In the genomic region with DNA sequence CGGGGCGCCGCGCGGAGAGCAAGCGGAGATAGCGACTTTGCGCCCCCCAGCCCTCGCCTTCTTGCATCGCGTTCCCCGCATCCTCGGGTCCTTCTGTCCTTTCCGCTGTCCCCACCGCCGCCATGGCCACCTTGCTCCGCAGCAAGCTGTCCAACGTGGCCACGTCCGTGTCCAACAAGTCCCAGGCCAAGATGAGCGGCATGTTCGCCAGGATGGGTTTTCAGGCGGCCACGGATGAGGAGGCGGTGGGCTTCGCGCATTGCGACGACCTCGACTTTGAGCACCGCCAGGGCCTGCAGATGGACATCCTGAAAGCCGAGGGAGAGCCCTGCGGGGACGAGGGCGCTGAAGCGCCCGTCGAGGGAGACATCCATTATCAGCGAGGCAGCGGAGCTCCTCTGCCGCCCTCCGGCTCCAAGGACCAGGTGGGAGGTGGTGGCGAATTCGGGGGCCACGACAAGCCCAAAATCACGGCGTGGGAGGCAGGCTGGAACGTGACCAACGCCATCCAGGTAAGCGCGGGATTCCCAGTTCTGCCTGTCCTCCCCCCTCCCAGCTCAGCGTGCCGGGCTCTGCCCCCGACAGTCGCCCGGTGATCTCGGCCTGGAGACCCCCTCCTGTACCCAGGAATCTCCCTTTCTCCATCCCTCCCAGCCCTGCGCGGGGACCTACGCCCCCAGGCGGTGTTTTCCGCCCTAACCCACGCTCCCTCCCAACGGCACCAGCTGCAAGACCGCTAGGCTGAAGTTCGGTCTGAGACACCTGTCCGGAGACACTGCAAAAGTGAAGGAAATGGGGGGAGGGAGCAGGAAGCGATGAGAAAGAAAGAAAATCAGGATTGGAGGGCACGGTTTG, we compare ENCODE assay signal across 1 cellular context.
TF ChIP-seq lines count a peak whose summit lies in the region.

No MANE protein-coding gene starts in this region.

TF ChIP-seq in WTC11, 78 proteins besides CTCF, POLR2A, EP300 and RAD21 (continued from another document and continues in another):
- TF ChIP-seq, protein P1, sequence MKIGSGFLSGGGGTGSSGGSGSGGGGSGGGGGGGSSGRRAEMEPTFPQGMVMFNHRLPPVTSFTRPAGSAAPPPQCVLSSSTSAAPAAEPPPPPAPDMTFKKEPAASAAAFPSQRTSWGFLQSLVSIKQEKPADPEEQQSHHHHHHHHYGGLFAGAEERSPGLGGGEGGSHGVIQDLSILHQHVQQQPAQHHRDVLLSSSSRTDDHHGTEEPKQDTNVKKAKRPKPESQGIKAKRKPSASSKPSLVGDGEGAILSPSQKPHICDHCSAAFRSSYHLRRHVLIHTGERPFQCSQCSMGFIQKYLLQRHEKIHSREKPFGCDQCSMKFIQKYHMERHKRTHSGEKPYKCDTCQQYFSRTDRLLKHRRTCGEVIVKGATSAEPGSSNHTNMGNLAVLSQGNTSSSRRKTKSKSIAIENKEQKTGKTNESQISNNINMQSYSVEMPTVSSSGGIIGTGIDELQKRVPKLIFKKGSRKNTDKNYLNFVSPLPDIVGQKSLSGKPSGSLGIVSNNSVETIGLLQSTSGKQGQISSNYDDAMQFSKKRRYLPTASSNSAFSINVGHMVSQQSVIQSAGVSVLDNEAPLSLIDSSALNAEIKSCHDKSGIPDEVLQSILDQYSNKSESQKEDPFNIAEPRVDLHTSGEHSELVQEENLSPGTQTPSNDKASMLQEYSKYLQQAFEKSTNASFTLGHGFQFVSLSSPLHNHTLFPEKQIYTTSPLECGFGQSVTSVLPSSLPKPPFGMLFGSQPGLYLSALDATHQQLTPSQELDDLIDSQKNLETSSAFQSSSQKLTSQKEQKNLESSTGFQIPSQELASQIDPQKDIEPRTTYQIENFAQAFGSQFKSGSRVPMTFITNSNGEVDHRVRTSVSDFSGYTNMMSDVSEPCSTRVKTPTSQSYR (CRISPR knock-in tag; IDR thresholded peaks at IDR 0.05), result peak; percentile 82; the same call in 1 of the 2 replicates
- TF ChIP-seq, protein P2, sequence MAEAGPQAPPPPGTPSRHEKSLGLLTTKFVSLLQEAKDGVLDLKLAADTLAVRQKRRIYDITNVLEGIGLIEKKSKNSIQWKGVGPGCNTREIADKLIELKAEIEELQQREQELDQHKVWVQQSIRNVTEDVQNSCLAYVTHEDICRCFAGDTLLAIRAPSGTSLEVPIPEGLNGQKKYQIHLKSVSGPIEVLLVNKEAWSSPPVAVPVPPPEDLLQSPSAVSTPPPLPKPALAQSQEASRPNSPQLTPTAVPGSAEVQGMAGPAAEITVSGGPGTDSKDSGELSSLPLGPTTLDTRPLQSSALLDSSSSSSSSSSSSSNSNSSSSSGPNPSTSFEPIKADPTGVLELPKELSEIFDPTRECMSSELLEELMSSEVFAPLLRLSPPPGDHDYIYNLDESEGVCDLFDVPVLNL (CRISPR knock-in tag; IDR thresholded peaks at IDR 0.05; ENCODE audit: borderline replicate concordance, low read depth), result no peak
- no peak for TF ChIP-seq ZNF396 (CRISPR knock-in tag; IDR thresholded peaks at IDR 0.05; ENCODE audit: borderline replicate concordance)
- TF ChIP-seq, protein P3, sequence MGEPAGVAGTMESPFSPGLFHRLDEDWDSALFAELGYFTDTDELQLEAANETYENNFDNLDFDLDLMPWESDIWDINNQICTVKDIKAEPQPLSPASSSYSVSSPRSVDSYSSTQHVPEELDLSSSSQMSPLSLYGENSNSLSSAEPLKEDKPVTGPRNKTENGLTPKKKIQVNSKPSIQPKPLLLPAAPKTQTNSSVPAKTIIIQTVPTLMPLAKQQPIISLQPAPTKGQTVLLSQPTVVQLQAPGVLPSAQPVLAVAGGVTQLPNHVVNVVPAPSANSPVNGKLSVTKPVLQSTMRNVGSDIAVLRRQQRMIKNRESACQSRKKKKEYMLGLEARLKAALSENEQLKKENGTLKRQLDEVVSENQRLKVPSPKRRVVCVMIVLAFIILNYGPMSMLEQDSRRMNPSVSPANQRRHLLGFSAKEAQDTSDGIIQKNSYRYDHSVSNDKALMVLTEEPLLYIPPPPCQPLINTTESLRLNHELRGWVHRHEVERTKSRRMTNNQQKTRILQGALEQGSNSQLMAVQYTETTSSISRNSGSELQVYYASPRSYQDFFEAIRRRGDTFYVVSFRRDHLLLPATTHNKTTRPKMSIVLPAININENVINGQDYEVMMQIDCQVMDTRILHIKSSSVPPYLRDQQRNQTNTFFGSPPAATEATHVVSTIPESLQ (CRISPR knock-in tag; IDR thresholded peaks at IDR 0.05), result no peak
- no peak for TF ChIP-seq IRF2 (CRISPR knock-in tag; IDR thresholded peaks at IDR 0.05; ENCODE audit: borderline replicate concordance, low read depth)
- TF ChIP-seq, protein P4, sequence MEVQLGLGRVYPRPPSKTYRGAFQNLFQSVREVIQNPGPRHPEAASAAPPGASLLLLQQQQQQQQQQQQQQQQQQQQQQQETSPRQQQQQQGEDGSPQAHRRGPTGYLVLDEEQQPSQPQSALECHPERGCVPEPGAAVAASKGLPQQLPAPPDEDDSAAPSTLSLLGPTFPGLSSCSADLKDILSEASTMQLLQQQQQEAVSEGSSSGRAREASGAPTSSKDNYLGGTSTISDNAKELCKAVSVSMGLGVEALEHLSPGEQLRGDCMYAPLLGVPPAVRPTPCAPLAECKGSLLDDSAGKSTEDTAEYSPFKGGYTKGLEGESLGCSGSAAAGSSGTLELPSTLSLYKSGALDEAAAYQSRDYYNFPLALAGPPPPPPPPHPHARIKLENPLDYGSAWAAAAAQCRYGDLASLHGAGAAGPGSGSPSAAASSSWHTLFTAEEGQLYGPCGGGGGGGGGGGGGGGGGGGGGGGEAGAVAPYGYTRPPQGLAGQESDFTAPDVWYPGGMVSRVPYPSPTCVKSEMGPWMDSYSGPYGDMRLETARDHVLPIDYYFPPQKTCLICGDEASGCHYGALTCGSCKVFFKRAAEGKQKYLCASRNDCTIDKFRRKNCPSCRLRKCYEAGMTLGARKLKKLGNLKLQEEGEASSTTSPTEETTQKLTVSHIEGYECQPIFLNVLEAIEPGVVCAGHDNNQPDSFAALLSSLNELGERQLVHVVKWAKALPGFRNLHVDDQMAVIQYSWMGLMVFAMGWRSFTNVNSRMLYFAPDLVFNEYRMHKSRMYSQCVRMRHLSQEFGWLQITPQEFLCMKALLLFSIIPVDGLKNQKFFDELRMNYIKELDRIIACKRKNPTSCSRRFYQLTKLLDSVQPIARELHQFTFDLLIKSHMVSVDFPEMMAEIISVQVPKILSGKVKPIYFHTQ (CRISPR knock-in tag; IDR thresholded peaks at IDR 0.05), result no peak
- TF ChIP-seq SMAD4 (CRISPR knock-in tag; IDR thresholded peaks at IDR 0.05), result no peak
- no peak for TF ChIP-seq OVOL2 (CRISPR knock-in tag; IDR thresholded peaks at IDR 0.05; ENCODE audit: borderline replicate concordance)
- TF ChIP-seq, protein P5, sequence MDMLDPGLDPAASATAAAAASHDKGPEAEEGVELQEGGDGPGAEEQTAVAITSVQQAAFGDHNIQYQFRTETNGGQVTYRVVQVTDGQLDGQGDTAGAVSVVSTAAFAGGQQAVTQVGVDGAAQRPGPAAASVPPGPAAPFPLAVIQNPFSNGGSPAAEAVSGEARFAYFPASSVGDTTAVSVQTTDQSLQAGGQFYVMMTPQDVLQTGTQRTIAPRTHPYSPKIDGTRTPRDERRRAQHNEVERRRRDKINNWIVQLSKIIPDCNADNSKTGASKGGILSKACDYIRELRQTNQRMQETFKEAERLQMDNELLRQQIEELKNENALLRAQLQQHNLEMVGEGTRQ (CRISPR knock-in tag; IDR thresholded peaks at IDR 0.05), result no peak
- TF ChIP-seq, protein P6, sequence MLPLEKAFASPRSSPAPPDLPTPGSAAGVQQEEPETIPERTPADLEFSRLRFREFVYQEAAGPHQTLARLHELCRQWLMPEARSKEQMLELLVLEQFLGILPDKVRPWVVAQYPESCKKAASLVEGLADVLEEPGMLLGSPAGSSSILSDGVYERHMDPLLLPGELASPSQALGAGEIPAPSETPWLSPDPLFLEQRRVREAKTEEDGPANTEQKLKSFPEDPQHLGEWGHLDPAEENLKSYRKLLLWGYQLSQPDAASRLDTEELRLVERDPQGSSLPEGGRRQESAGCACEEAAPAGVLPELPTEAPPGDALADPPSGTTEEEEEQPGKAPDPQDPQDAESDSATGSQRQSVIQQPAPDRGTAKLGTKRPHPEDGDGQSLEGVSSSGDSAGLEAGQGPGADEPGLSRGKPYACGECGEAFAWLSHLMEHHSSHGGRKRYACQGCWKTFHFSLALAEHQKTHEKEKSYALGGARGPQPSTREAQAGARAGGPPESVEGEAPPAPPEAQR (CRISPR knock-in tag; IDR thresholded peaks at IDR 0.05), result no peak
- TF ChIP-seq, protein P7, sequence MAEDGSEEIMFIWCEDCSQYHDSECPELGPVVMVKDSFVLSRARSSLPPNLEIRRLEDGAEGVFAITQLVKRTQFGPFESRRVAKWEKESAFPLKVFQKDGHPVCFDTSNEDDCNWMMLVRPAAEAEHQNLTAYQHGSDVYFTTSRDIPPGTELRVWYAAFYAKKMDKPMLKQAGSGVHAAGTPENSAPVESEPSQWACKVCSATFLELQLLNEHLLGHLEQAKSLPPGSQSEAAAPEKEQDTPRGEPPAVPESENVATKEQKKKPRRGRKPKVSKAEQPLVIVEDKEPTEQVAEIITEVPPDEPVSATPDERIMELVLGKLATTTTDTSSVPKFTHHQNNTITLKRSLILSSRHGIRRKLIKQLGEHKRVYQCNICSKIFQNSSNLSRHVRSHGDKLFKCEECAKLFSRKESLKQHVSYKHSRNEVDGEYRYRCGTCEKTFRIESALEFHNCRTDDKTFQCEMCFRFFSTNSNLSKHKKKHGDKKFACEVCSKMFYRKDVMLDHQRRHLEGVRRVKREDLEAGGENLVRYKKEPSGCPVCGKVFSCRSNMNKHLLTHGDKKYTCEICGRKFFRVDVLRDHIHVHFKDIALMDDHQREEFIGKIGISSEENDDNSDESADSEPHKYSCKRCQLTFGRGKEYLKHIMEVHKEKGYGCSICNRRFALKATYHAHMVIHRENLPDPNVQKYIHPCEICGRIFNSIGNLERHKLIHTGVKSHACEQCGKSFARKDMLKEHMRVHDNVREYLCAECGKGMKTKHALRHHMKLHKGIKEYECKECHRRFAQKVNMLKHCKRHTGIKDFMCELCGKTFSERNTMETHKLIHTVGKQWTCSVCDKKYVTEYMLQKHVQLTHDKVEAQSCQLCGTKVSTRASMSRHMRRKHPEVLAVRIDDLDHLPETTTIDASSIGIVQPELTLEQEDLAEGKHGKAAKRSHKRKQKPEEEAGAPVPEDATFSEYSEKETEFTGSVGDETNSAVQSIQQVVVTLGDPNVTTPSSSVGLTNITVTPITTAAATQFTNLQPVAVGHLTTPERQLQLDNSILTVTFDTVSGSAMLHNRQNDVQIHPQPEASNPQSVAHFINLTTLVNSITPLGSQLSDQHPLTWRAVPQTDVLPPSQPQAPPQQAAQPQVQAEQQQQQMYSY (CRISPR knock-in tag; IDR thresholded peaks at IDR 0.05), result peak; percentile 99; the same call in 1 of the 2 replicates
- TF ChIP-seq GABPB1 (CRISPR knock-in tag; IDR thresholded peaks at IDR 0.05), result no peak
- TF ChIP-seq ZNF671 (CRISPR knock-in tag; IDR thresholded peaks at IDR 0.05), result no peak
- TF ChIP-seq MYBL2 (CRISPR knock-in tag; IDR thresholded peaks at IDR 0.05), result peak; percentile 34; the same call in 1 of the 2 replicates
- no peak for TF ChIP-seq ZNF317 (CRISPR knock-in tag; IDR thresholded peaks at IDR 0.05; ENCODE audit: borderline replicate concordance, low read depth)
- no peak for TF ChIP-seq KAT7 (CRISPR knock-in tag; IDR thresholded peaks at IDR 0.05; ENCODE audit: borderline replicate concordance)
- TF ChIP-seq, protein P8, sequence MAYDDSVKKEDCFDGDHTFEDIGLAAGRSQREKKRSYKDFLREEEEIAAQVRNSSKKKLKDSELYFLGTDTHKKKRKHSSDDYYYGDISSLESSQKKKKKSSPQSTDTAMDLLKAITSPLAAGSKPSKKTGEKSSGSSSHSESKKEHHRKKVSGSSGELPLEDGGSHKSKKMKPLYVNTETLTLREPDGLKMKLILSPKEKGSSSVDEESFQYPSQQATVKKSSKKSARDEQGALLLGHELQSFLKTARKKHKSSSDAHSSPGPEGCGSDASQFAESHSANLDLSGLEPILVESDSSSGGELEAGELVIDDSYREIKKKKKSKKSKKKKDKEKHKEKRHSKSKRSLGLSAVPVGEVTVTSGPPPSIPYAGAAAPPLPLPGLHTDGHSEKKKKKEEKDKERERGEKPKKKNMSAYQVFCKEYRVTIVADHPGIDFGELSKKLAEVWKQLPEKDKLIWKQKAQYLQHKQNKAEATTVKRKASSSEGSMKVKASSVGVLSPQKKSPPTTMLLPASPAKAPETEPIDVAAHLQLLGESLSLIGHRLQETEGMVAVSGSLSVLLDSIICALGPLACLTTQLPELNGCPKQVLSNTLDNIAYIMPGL (CRISPR knock-in tag; IDR thresholded peaks at IDR 0.05), result 0 out of 2 replicates have a peak, but pooled peaks have one; percentile 65
- no peak for TF ChIP-seq GTF2I (CRISPR knock-in tag; conservative IDR thresholded peaks at IDR 0.05)
- TF ChIP-seq JAZF1 (CRISPR knock-in tag; IDR thresholded peaks at IDR 0.05), result no peak
- TF ChIP-seq TP53 (CRISPR knock-in tag; IDR thresholded peaks at IDR 0.05), result no peak
- TF ChIP-seq FOXK1 (CRISPR knock-in tag; IDR thresholded peaks at IDR 0.05), result no peak
- no peak for TF ChIP-seq MXD4 (CRISPR knock-in tag; IDR thresholded peaks at IDR 0.05; ENCODE audit: borderline replicate concordance)
- TF ChIP-seq, protein P9, sequence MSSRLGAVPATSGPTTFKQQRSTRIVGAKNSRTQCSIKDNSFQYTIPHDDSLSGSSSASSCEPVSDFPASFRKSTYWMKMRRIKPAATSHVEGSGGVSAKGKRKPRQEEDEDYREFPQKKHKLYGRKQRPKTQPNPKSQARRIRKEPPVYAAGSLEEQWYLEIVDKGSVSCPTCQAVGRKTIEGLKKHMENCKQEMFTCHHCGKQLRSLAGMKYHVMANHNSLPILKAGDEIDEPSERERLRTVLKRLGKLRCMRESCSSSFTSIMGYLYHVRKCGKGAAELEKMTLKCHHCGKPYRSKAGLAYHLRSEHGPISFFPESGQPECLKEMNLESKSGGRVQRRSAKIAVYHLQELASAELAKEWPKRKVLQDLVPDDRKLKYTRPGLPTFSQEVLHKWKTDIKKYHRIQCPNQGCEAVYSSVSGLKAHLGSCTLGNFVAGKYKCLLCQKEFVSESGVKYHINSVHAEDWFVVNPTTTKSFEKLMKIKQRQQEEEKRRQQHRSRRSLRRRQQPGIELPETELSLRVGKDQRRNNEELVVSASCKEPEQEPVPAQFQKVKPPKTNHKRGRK (CRISPR knock-in tag; IDR thresholded peaks at IDR 0.05; ENCODE audit: borderline replicate concordance), result no peak
- TF ChIP-seq NR2C2 (CRISPR knock-in tag; IDR thresholded peaks at IDR 0.05), result no peak
- TF ChIP-seq, protein P10, sequence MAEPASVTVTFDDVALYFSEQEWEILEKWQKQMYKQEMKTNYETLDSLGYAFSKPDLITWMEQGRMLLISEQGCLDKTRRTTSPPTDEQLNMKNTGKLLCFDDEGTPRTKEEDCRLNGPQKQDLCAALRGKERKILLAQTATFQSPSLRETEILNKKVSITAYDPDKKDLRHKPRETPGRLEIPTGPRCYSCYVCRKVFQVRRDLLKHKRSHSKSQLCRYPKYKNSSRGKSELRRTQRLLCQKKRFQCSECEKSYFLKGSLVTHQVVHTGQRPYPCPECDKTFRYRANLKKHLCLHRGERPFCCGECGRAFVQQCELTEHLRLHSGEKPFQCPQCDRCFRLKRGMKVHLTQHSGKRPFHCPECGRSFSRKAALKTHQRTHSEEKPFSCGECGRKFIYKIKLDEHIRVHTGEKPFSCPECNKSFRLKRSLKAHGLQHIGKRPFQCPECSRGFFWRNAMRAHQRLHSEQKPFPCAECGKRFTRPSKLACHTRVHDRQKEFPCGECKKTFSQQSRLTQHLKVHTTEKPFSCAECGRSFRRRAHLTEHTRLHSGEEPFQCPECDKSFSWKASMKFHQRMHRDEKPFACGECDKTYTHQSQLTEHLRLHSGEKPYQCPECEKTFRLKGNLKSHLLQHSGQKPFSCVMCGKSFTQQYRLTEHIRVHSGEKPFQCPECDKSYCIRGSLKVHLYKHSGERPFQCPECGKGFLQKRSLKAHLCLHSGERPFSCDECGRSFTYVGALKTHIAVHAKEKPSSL (CRISPR knock-in tag; conservative IDR thresholded peaks at IDR 0.05), result no peak
